1 cellular context compared by ENCODE assay signal in the genomic region with DNA sequence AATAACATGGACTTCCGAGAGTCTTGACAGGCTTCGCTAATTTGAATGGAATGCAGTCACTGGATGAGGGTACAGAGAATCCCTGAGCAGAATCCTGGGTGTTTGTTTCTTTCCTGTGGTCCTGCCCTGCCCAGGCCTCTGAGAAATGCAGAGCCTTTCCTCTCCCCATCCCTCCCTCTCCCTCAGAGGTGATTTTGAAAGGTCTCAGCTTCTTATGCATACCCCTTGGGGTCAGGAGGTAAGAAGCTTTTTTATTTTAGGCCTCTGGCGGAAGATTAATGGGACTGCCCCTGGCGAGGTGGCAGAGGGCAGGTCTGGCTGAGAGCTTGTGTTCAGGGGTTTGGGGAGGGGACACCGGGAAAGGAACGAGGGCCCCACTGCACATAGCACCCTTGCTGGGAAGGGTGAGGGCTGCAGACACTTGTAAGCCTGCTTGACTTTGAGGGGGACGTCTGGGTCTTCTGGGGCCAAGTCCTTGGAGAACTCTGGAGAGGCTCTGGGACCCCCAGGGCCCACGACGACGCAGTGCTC.
TF ChIP-seq lines count a peak whose summit lies in the region.

No MANE protein-coding gene starts in this region.

TF ChIP-seq in H1, 55 proteins besides CTCF, POLR2A, EP300 and RAD21:
- TF ChIP-seq TAF7 (optimal IDR thresholded peaks at IDR 0.05; ENCODE audit: borderline replicate concordance, low read depth, low read length) = peak; percentile 43
- TF ChIP-seq GTF2F1 (IDR thresholded peaks at IDR 0.05; ENCODE audit: borderline replicate concordance, low read depth, low read length) = no peak
- no peak for TF ChIP-seq KDM4A (IDR thresholded peaks at IDR 0.05; ENCODE audit: low read depth, low read length, severe bottlenecking)
- TF ChIP-seq, protein P1, sequence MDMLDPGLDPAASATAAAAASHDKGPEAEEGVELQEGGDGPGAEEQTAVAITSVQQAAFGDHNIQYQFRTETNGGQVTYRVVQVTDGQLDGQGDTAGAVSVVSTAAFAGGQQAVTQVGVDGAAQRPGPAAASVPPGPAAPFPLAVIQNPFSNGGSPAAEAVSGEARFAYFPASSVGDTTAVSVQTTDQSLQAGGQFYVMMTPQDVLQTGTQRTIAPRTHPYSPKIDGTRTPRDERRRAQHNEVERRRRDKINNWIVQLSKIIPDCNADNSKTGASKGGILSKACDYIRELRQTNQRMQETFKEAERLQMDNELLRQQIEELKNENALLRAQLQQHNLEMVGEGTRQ (IDR thresholded peaks at IDR 0.05; ENCODE audit: low read length) = no peak
- no peak for TF ChIP-seq GABPA (IDR thresholded peaks at IDR 0.05; ENCODE audit: borderline replicate concordance, insufficient read depth, low read length)
- no peak for TF ChIP-seq ASH2L (IDR thresholded peaks at IDR 0.05; ENCODE audit: low read length)
